In the genomic region with DNA sequence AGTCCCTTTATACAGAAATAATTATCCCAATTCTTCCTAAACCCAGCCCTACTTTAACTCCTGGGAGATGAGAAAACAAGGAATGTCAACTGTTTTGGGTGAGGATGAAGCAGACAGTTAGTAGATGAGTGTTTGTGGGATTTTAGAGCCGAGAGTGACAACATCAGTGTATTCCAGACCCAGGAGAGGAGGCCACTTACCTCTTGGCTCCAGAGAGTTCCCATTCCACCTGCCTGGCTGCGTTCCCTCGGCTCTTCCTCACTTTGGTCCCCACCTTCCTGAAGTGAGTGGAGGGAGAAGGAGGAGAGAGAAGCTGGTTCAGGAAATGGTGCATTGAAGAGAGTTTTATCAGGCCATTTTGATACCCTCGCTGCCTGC, we compare ENCODE assay signal across 12 cellular contexts. TPM values are rescaled to one million over a fixed set of nuclear protein-coding genes. Genes with fewer than 3 reads are reported as not detected.
DNase-seq lines count a peak whose midpoint lies in the region; ATAC-seq and TF ChIP-seq lines count a peak whose summit lies in the region.
"Had no signal": no experiment of that assay in that cellular context is flagged by ENCODE, and none has a peak within 500 bp of the region (broad histone marks: within the 10 kb centered on the region; RNA-seq: fewer than 3 reads in every experiment).

No MANE protein-coding gene starts in this region.

- H3K9ac ChIP-seq in HUES64 (ENCODE audit: low read depth, low read length): no peak overlapping the region
- H3K9ac ChIP-seq in endodermal cell (ENCODE audit: extremely low read depth, low read length, poor library complexity, severe bottlenecking): no peak overlapping the region
- no peak overlapping the region for H3K9ac ChIP-seq in neuronal stem cell (ENCODE audit: low read depth, low read length, poor library complexity)
- no peak overlapping the region for H3K9ac ChIP-seq in neural progenitor cell

- H3K14ac ChIP-seq in neuronal stem cell (ENCODE audit: low read length): no peak overlapping the region

- H3K4me1 Mint-ChIP-seq in CD8-positive, alpha-beta memory T cell: no peaks in the 10 kb centered on the region
- peaks cover 78% of the 10 kb centered on the region for H3K4me1 Mint-ChIP-seq in endodermal cell
- H3K4me1 Mint-ChIP-seq in neural progenitor cell: peaks cover 17% of the 10 kb centered on the region

- 88% methylated on average over 4 of the region's 4 CpGs for WGBS in HUES64
- 85 to 100% methylated on average over 1 to 4 of the region's 4 CpGs for WGBS in endodermal cell (ENCODE audit: insufficient coverage in 1 of 2, insufficient read length in 1 of 2), 2 experiments
- no CpG with 5 or more reads among the region's 4 CpGs for WGBS in neuronal stem cell (ENCODE audit: extremely low coverage in 2 of 2, insufficient read length in 2 of 2, insufficient replicate concordance in 1 of 2), 2 donors

- no peak for DNase-seq in CD8-positive, alpha-beta memory T cell
- DNase-seq in endodermal cell: no peak
- DNase-seq in neuronal stem cell (ENCODE audit: low spot score): no peak
- no peak for DNase-seq in activated CD4-positive, alpha-beta T cell treated with anti-CD3 and anti-CD28 coated beads, Interleukin-2, amount 50 U/mL, for 48 hours
- DNase-seq in neural progenitor cell (ENCODE audit: low spot score): no peak
- DNase-seq: DMS53, GF-D8, H9 had no signal

- no peaks in the 10 kb centered on the region for H3K9me3 ChIP-seq in CD8-positive, alpha-beta memory T cell (ENCODE audit: low read length)
- no peaks in the 10 kb centered on the region for H3K9me3 ChIP-seq in HUES64 (ENCODE audit: insufficient read depth, low read depth, low read length)
- H3K9me3 ChIP-seq in endodermal cell (ENCODE audit: control insufficient read depth, low read length): no peaks in the 10 kb centered on the region
- no peaks in the 10 kb centered on the region for H3K9me3 ChIP-seq in neuronal stem cell (replicated peaks in 1 of 2; ENCODE audit: control insufficient read depth in 2 of 2, insufficient read depth in 1 of 2, low read depth in 1 of 2, low read length in 2 of 2)
- no peaks in the 10 kb centered on the region for H3K9me3 ChIP-seq in neural progenitor cell (ENCODE audit: low read depth)

- peak overlapping the region; percentile 5 for H3K18ac ChIP-seq in neuronal stem cell (ENCODE audit: low read length)

- no peak overlapping the region for H2BK5ac ChIP-seq in neuronal stem cell (ENCODE audit: low read length)

- no peak overlapping the region for H2AFZ ChIP-seq in neuronal stem cell (ENCODE audit: low read length)
- H2AFZ ChIP-seq in neural progenitor cell (replicated peaks): no peak overlapping the region

- peak overlapping the region; percentile 83 for H3K27ac ChIP-seq in CD8-positive, alpha-beta memory T cell (ENCODE audit: low read depth, low read length)
- H3K27ac ChIP-seq in HUES64 (ENCODE audit: low read depth, low read length) (no peak overlapping the region), endodermal cell (ENCODE audit: low read depth, low read length) (no peak overlapping the region), neuronal stem cell (replicated peaks; ENCODE audit: low read length) (no peak overlapping the region), neural progenitor cell (no peak overlapping the region)

- no peak overlapping the region for H3K23ac ChIP-seq in neuronal stem cell (ENCODE audit: low read depth, low read length, poor library complexity)

- POLR2A ChIA-PET in CD8-positive, alpha-beta memory T cell (lab: Charles Lee): no interaction called here

- no peaks in the 10 kb centered on the region for H3K36me3 Mint-ChIP-seq in CD8-positive, alpha-beta memory T cell
- H3K36me3 Mint-ChIP-seq in endodermal cell (ENCODE audit: low read depth): peaks cover 31% of the 10 kb centered on the region
- no peaks in the 10 kb centered on the region for H3K36me3 Mint-ChIP-seq in neural progenitor cell

- no peak overlapping the region for H3K27ac Mint-ChIP-seq in CD8-positive, alpha-beta memory T cell
- H3K27ac Mint-ChIP-seq in endodermal cell (peak overlapping the region; percentile 53), neural progenitor cell (no peak overlapping the region)
- H3K27ac Mint-ChIP-seq: H9 had no signal

- H3K4me2 ChIP-seq in neuronal stem cell (ENCODE audit: insufficient read depth, low read length, poor library complexity, severe bottlenecking) (no peak overlapping the region), neural progenitor cell (no peak overlapping the region)

- H4K8ac ChIP-seq in neuronal stem cell (ENCODE audit: low read depth, low read length): no peak overlapping the region

- no peak overlapping the region for H2BK12ac ChIP-seq in neuronal stem cell (ENCODE audit: low read length)

- peak overlapping the region; percentile 29 for H3K4me3 ChIP-seq in CD8-positive, alpha-beta memory T cell (ENCODE audit: low read length)
- H3K4me3 ChIP-seq in HUES64 (ENCODE audit: low read length) (0 out of 2 replicates have a peak overlapping the region, but pooled peaks have one; percentile 15), endodermal cell (ENCODE audit: low read length) (peak overlapping the region; percentile 73), neuronal stem cell (ENCODE audit: low read length in 2 of 2) (no peak overlapping the region), neural progenitor cell (no peak overlapping the region)

- no peak for ATAC-seq in GM19395 (IDR thresholded peaks at IDR 0.05; ENCODE audit: unreplicated experiment)

- H3F3A ChIP-seq in neural progenitor cell (ENCODE audit: low read depth): peaks cover 4% of the 10 kb centered on the region

- H3K79me1 ChIP-seq in neuronal stem cell (ENCODE audit: low read depth, low read length): no peaks in the 10 kb centered on the region

- no peak overlapping the region for H3K4ac ChIP-seq in neuronal stem cell (ENCODE audit: low read length)

- H2BK120ac ChIP-seq in neuronal stem cell (ENCODE audit: low read depth, low read length): no peak overlapping the region

- H3K9me3 Mint-ChIP-seq in CD8-positive, alpha-beta memory T cell: peaks cover 0 to 2% (median 1%) of the 10 kb centered on the region in 5 donors
- peaks cover under 1% of the 10 kb centered on the region for H3K9me3 Mint-ChIP-seq in endodermal cell
- H3K9me3 Mint-ChIP-seq in neural progenitor cell: no peaks in the 10 kb centered on the region

- peaks cover 12 to 63% of the 10 kb centered on the region in 2 donors for H3K27me3 Mint-ChIP-seq in CD8-positive, alpha-beta memory T cell
- no peaks in the 10 kb centered on the region for H3K27me3 Mint-ChIP-seq in endodermal cell (ENCODE audit: insufficient read depth)
- peaks cover 4% of the 10 kb centered on the region for H3K27me3 Mint-ChIP-seq in neural progenitor cell (ENCODE audit: insufficient read depth, low read depth)

- TF ChIP-seq CTCF in endodermal cell (conservative IDR thresholded peaks at IDR 0.05) (no peak), neural progenitor cell (IDR thresholded peaks at IDR 0.05) (no peak)

- no peak overlapping the region for H2BK15ac ChIP-seq in neuronal stem cell (ENCODE audit: low read length)

- no peak overlapping the region for H3K4me3 Mint-ChIP-seq in CD8-positive, alpha-beta memory T cell
- H3K4me3 Mint-ChIP-seq in endodermal cell (peak overlapping the region; percentile 70), neural progenitor cell (no peak overlapping the region)
- H3K4me3 Mint-ChIP-seq: H9 had no signal

- H3K36me3 ChIP-seq in CD8-positive, alpha-beta memory T cell (ENCODE audit: insufficient read depth, low read length): no peaks in the 10 kb centered on the region
- H3K36me3 ChIP-seq in HUES64 (ENCODE audit: insufficient read depth, low read length): no peaks in the 10 kb centered on the region
- no peaks in the 10 kb centered on the region for H3K36me3 ChIP-seq in endodermal cell (ENCODE audit: control insufficient read depth, insufficient read depth, low read length)
- no peaks in the 10 kb centered on the region for H3K36me3 ChIP-seq in neuronal stem cell (replicated peaks in 1 of 2; ENCODE audit: control insufficient read depth in 2 of 2, insufficient read depth in 2 of 2, low read length in 2 of 2)
- H3K36me3 ChIP-seq in neural progenitor cell: no peaks in the 10 kb centered on the region

- no peaks in the 10 kb centered on the region for H3K27me3 ChIP-seq in CD8-positive, alpha-beta memory T cell (ENCODE audit: insufficient read depth, low read length, poor library complexity, severe bottlenecking)
- H3K27me3 ChIP-seq in HUES64 (ENCODE audit: insufficient read depth, low read length) (no peaks in the 10 kb centered on the region), endodermal cell (ENCODE audit: control insufficient read depth, insufficient read depth, low read length, poor library complexity, severe bottlenecking) (no peaks in the 10 kb centered on the region), neuronal stem cell (ENCODE audit: control insufficient read depth in 3 of 3, insufficient read depth in 3 of 3, low read depth in 1 of 3, low read length in 3 of 3) (no peaks in the 10 kb centered on the region), neural progenitor cell (no peaks in the 10 kb centered on the region)

- no peak overlapping the region for H4K91ac ChIP-seq in neuronal stem cell (ENCODE audit: low read depth, low read length, poor library complexity)

- no peaks in the 10 kb centered on the region for H4K20me1 ChIP-seq in neural progenitor cell (ENCODE audit: low read depth)

- H2AK5ac ChIP-seq in neuronal stem cell (ENCODE audit: low read depth, low read length): no peak overlapping the region

- CTCF ChIA-PET in CD8-positive, alpha-beta memory T cell (lab: Charles Lee): no interaction called here

- no peaks in the 10 kb centered on the region for H3K4me1 ChIP-seq in CD8-positive, alpha-beta memory T cell (ENCODE audit: insufficient read depth, low read length)
- H3K4me1 ChIP-seq in HUES64 (ENCODE audit: insufficient read depth, low read length): peaks cover 48% of the 10 kb centered on the region
- H3K4me1 ChIP-seq in endodermal cell (ENCODE audit: control insufficient read depth, insufficient read depth, low read length): peaks cover 12% of the 10 kb centered on the region
- H3K4me1 ChIP-seq in neuronal stem cell (ENCODE audit: control insufficient read depth in 2 of 2, insufficient read depth in 1 of 2, low read depth in 1 of 2, low read length in 2 of 2): peaks cover 0 to 13% of the 10 kb centered on the region in 2 donors
- H3K4me1 ChIP-seq in neural progenitor cell: peaks cover 18% of the 10 kb centered on the region

- no peaks in the 10 kb centered on the region for H3K79me2 ChIP-seq in neural progenitor cell (ENCODE audit: low read depth)

RNA-seq across cellular contexts. Expression of gene KEL, which starts 0.6 kb away (rescaled TPM):
- under 1 TPM in 1 of 2 experiments, not detected in 1; 0.20 TPM for total RNA-seq in CD8-positive, alpha-beta memory T cell
- polyA plus RNA-seq in CD8-positive, alpha-beta memory T cell: not detected
- polyA plus RNA-seq in HUES64 (2013, experiment 1 of 2): 5.4 TPM
- polyA plus RNA-seq in HUES64 (2013, experiment 2 of 2): 6.2 TPM
- 10 to 100 TPM; 79.4 to 86.0 TPM for total RNA-seq in endodermal cell
- polyA plus RNA-seq in endodermal cell (2013, experiment 1 of 2): 8.0 TPM
- 7.0 TPM for polyA plus RNA-seq in endodermal cell (2013, experiment 2 of 2)
- 0.14 TPM for polyA plus RNA-seq in neuronal stem cell (2013, experiment 1 of 2)
- 0.11 TPM for polyA plus RNA-seq in neuronal stem cell (2013, experiment 2 of 2)
- 2.0 TPM in 1 of 2 replicates, not detected in the other for total RNA-seq in neural progenitor cell (ENCODE audit: low replicate concordance)
- total RNA-seq: HT1080 had no signal

RNA-seq across cellular contexts. Expression of gene LLCFC1, which starts 22.3 kb away (rescaled TPM):
- total RNA-seq in CD8-positive, alpha-beta memory T cell: not detected
- not detected for polyA plus RNA-seq in CD8-positive, alpha-beta memory T cell
- polyA plus RNA-seq in HUES64 (2013, experiment 1 of 2): not detected
- not detected for polyA plus RNA-seq in HUES64 (2013, experiment 2 of 2)
- total RNA-seq in endodermal cell (not detected), neural progenitor cell (ENCODE audit: low replicate concordance) (not detected in 2 replicates)
- not detected for polyA plus RNA-seq in endodermal cell (2013, experiment 1 of 2)
- not detected for polyA plus RNA-seq in endodermal cell (2013, experiment 2 of 2)
- not detected for polyA plus RNA-seq in neuronal stem cell (2013, experiment 1 of 2)
- polyA plus RNA-seq in neuronal stem cell (2013, experiment 2 of 2): not detected
- total RNA-seq: H9, HT1080 had no signal
- polyA plus RNA-seq: BJ had no signal

RNA-seq across cellular contexts. Expression of gene TRPV5, which starts 28.0 kb away (rescaled TPM):
- not detected for total RNA-seq in CD8-positive, alpha-beta memory T cell
- not detected for polyA plus RNA-seq in CD8-positive, alpha-beta memory T cell
- not detected for polyA plus RNA-seq in HUES64 (2013, experiment 1 of 2)
- not detected for polyA plus RNA-seq in HUES64 (2013, experiment 2 of 2)
- total RNA-seq in endodermal cell (under 1 TPM; 0.15 to 0.22 TPM), neural progenitor cell (ENCODE audit: low replicate concordance) (not detected in 2 replicates)
- not detected for polyA plus RNA-seq in endodermal cell (2013, experiment 1 of 2)
- polyA plus RNA-seq in endodermal cell (2013, experiment 2 of 2): not detected
- polyA plus RNA-seq in neuronal stem cell (2013, experiment 1 of 2): 0.03 TPM
- 0.03 TPM for polyA plus RNA-seq in neuronal stem cell (2013, experiment 2 of 2)
- total RNA-seq: H9, HT1080 had no signal
- polyA plus RNA-seq: BJ had no signal

Comparison
In these comparisons a context has a peak if more than half of its experiments do, and no peak if none do; other contexts are left out.
1. H3K4me3 ChIP-seq: peak in CD8-positive, alpha-beta memory T cell (single experiment), HUES64 (single experiment) and endodermal cell (single experiment); none in neuronal stem cell (0 of 2) and neural progenitor cell (single experiment).
2. RNA of gene KEL, which starts 0.6 kb away (total RNA-seq): 79.4 to 86.0 TPM in endodermal cell; 0.20 TPM in CD8-positive, alpha-beta memory T cell and 2.0 TPM in neural progenitor cell; every median in the first group is over 10 times any median in the second.